28 cellular contexts compared by ENCODE assay signal in the genomic region with DNA sequence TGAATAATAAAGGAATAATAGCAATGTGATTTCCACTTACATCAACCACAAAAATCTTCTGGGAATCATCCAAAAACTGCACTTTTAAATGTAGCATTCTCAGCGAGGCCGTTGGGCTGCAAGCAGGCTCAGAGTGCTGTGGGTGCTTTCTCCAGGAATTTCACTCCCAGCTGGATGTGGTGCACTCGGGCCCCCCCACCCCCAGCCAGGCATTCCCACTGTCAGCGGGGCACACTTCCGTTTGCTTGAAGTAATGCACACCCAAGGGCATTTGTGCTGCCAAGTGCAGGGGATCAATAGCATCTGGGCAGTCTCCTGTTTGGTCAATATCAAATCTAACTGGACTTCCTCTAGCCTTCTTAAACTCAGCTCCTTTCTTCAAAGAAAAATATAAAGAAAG. TPM values are rescaled to one million over a fixed set of nuclear protein-coding genes. Genes with fewer than 3 reads are reported as not detected.
A peak's percentile ranks its signal among the peaks of the same experiment; 100 is the strongest.
DNase-seq lines count a peak whose midpoint lies in the region; ATAC-seq and TF ChIP-seq lines count a peak whose summit lies in the region.
"Had no signal": no experiment of that assay in that cellular context is flagged by ENCODE, and none has a peak within 500 bp of the region (broad histone marks: within the 10 kb centered on the region; RNA-seq: fewer than 3 reads in every experiment).

TSS of gene FRMD7 (minus strand) at position 273 of the 400 bp plus-strand sequence. CDS start at position 97, 176 bp downstream.

- intact Hi-C loops in activated CD4-positive, alpha-beta T cell treated with anti-CD3 and anti-CD28 coated beads for 36 hours (cut with DNase I, micrococcal nuclease), result no loop called here
- intact Hi-C loops in esophagus squamous epithelium (cut with DNase I), result no loop called here

- POLR2A ChIA-PET in activated CD4-positive, alpha-beta T cell treated with anti-CD3 and anti-CD28 coated beads for 36 hours (lab: Charles Lee), result no interaction called here

- TF ChIP-seq POLR2A in esophagus squamous epithelium (IDR thresholded peaks at IDR 0.05), result no peak

- H3K4me1 ChIP-seq in esophagus squamous epithelium, result no peaks in the 10 kb centered on the region
- H3K4me1 ChIP-seq: esophagus muscularis mucosa had no signal

- ATAC-seq in activated CD4-positive, alpha-beta T cell treated with anti-CD3 and anti-CD28 coated beads for 36 hours, result no peak
- ATAC-seq: activated T-helper 17 cell treated with anti-CD3 and anti-CD28 coated beads, Interleukin-2, amount 50 U/mL, for 72 hours; stimulated activated effector memory CD8-positive, alpha-beta T cell treated with anti-CD3 and anti-CD28 coated beads, Interleukin-12 subunit alpha, Interleukin-12 subunit beta, amount 100 ng/mL, for 72 hours had no signal

- H3K36me3 Mint-ChIP-seq in glutamatergic neuron (ENCODE audit: unreplicated experiment) (no peaks in the 10 kb centered on the region), osteocyte (ENCODE audit: unreplicated experiment) (no peaks in the 10 kb centered on the region)
- H3K36me3 Mint-ChIP-seq in activated CD4-positive, alpha-beta T cell treated with anti-CD3 and anti-CD28 coated beads for 36 hours (ENCODE audit: low read depth), result no peaks in the 10 kb centered on the region
- H3K36me3 Mint-ChIP-seq: activated naive CD8-positive, alpha-beta T cell; stimulated activated effector memory CD8-positive, alpha-beta T cell treated with anti-CD3 and anti-CD28 coated beads, Interleukin-12 subunit alpha, Interleukin-12 subunit beta, amount 100 ng/mL, for 72 hours had no signal

- H3K27me3 Mint-ChIP-seq in glutamatergic neuron (ENCODE audit: unreplicated experiment) (no peaks in the 10 kb centered on the region), osteocyte (ENCODE audit: unreplicated experiment) (no peaks in the 10 kb centered on the region)
- H3K27me3 Mint-ChIP-seq in activated CD4-positive, alpha-beta T cell treated with anti-CD3 and anti-CD28 coated beads for 36 hours, result peaks cover 4% of the 10 kb centered on the region
- H3K27me3 Mint-ChIP-seq: activated naive CD8-positive, alpha-beta T cell; activated T-helper 17 cell treated with anti-CD3 and anti-CD28 coated beads, Interleukin-2, amount 50 U/mL, for 72 hours had no signal

- DNase-seq in ELF-1 (ENCODE audit: low read depth, low spot score), result peak; percentile 42
- peak; percentile 3 for DNase-seq in amniotic epithelial cell (ENCODE audit: low read depth)
- peak; percentile 12 for DNase-seq in glutamatergic neuron
- DNase-seq in osteocyte (ENCODE audit: extremely low spot score, unreplicated experiment), result no peak
- DNase-seq in activated CD4-positive, alpha-beta T cell treated with anti-CD3 and anti-CD28 coated beads for 36 hours, result no peak
- no peak for DNase-seq in esophagus squamous epithelium (lab: John Stamatoyannopoulos, UW)
- DNase-seq in SK-N-DZ (ENCODE audit: low spot score), result no peak
- DNase-seq in NCI-H748 (lab: John Stamatoyannopoulos, UW; ENCODE audit: unreplicated experiment), result no peak
- DNase-seq: activated CD4-positive, alpha-beta T cell treated with anti-CD3 and anti-CD28 coated beads, Interleukin-2, amount 50 U/mL, for 1 hour; COR-L47; DMS79; H9; mammary epithelial cell; NCI-H2171; NCI-H524 treated with DMSO at 0.1 percent for 48 hours; occipital lobe; stimulated activated CD4-positive, alpha-beta T cell treated with anti-CD3 and anti-CD28 coated beads, Interleukin-2, amount 100 ng/mL, for 48 hours; substantia nigra had no signal

- H3K36me3 ChIP-seq in esophagus squamous epithelium, result no peaks in the 10 kb centered on the region
- H3K36me3 ChIP-seq: esophagus muscularis mucosa had no signal

- H3K9me3 Mint-ChIP-seq in glutamatergic neuron (ENCODE audit: unreplicated experiment) (no peaks in the 10 kb centered on the region), osteocyte (ENCODE audit: unreplicated experiment) (no peaks in the 10 kb centered on the region)
- H3K9me3 Mint-ChIP-seq in activated CD4-positive, alpha-beta T cell treated with anti-CD3 and anti-CD28 coated beads for 36 hours (ENCODE audit: low read depth), result no peaks in the 10 kb centered on the region
- H3K9me3 Mint-ChIP-seq: stimulated activated effector memory CD8-positive, alpha-beta T cell treated with anti-CD3 and anti-CD28 coated beads, Interleukin-12 subunit alpha, Interleukin-12 subunit beta, amount 100 ng/mL, for 72 hours had no signal

- no peak within 1 kb of the TSS for H3K27ac Mint-ChIP-seq in glutamatergic neuron (ENCODE audit: unreplicated experiment)
- peak within 1 kb of the TSS; percentile 85 for H3K27ac Mint-ChIP-seq in osteocyte (ENCODE audit: unreplicated experiment)
- H3K27ac Mint-ChIP-seq in activated CD4-positive, alpha-beta T cell treated with anti-CD3 and anti-CD28 coated beads for 36 hours, result no peak within 1 kb of the TSS
- H3K27ac Mint-ChIP-seq: activated naive CD8-positive, alpha-beta T cell; activated T-helper 17 cell treated with anti-CD3 and anti-CD28 coated beads, Interleukin-2, amount 50 U/mL, for 72 hours; H9; stimulated activated effector memory CD8-positive, alpha-beta T cell treated with anti-CD3 and anti-CD28 coated beads, Interleukin-12 subunit alpha, Interleukin-12 subunit beta, amount 100 ng/mL, for 72 hours had no signal

- WGBS in esophagus squamous epithelium, 2 donors, result 11 to 52% methylated on average over 1 to 3 of the region's 5 CpGs

- peaks cover 0 to 3% (median 1%) of the 10 kb centered on the region in 4 donors for H3K27me3 ChIP-seq in esophagus squamous epithelium
- H3K27me3 ChIP-seq: esophagus muscularis mucosa had no signal

- no peaks in the 10 kb centered on the region for H3K9me3 ChIP-seq in esophagus squamous epithelium
- H3K9me3 ChIP-seq: esophagus muscularis mucosa had no signal

- no peak within 1 kb of the TSS for H3K4me3 Mint-ChIP-seq in glutamatergic neuron (ENCODE audit: unreplicated experiment)
- peak within 1 kb of the TSS; percentile 56 for H3K4me3 Mint-ChIP-seq in osteocyte (ENCODE audit: unreplicated experiment)
- H3K4me3 Mint-ChIP-seq in activated CD4-positive, alpha-beta T cell treated with anti-CD3 and anti-CD28 coated beads for 36 hours, result no peak within 1 kb of the TSS
- H3K4me3 Mint-ChIP-seq: activated naive CD8-positive, alpha-beta T cell; activated T-helper 17 cell treated with anti-CD3 and anti-CD28 coated beads, Interleukin-2, amount 50 U/mL, for 72 hours; H9; stimulated activated effector memory CD8-positive, alpha-beta T cell treated with anti-CD3 and anti-CD28 coated beads, Interleukin-12 subunit alpha, Interleukin-12 subunit beta, amount 100 ng/mL, for 72 hours had no signal

- CTCF ChIA-PET in activated CD4-positive, alpha-beta T cell treated with anti-CD3 and anti-CD28 coated beads for 36 hours (lab: Charles Lee), result no interaction called here

- H3K27ac ChIP-seq in esophagus squamous epithelium, result no peak within 1 kb of the TSS
- H3K27ac ChIP-seq: esophagus muscularis mucosa, KMS-11, VCaP had no signal

- H3K4me1 Mint-ChIP-seq in glutamatergic neuron (ENCODE audit: low read depth, unreplicated experiment) (no peaks in the 10 kb centered on the region), osteocyte (ENCODE audit: unreplicated experiment) (peaks cover 42% of the 10 kb centered on the region)
- H3K4me1 Mint-ChIP-seq in activated CD4-positive, alpha-beta T cell treated with anti-CD3 and anti-CD28 coated beads for 36 hours, result no peaks in the 10 kb centered on the region
- H3K4me1 Mint-ChIP-seq: activated T-helper 17 cell treated with anti-CD3 and anti-CD28 coated beads, Interleukin-2, amount 50 U/mL, for 72 hours; stimulated activated effector memory CD8-positive, alpha-beta T cell treated with anti-CD3 and anti-CD28 coated beads, Interleukin-12 subunit alpha, Interleukin-12 subunit beta, amount 100 ng/mL, for 72 hours had no signal

- TF ChIP-seq CTCF in glutamatergic neuron (IDR thresholded peaks at IDR 0.05; ENCODE audit: partially characterized antibody, unreplicated experiment), result no peak
- no peak for TF ChIP-seq CTCF in osteocyte (IDR thresholded peaks at IDR 0.05)
- TF ChIP-seq CTCF in esophagus squamous epithelium (IDR thresholded peaks at IDR 0.05), result no peak

- no peak within 1 kb of the TSS for H3K4me3 ChIP-seq in esophagus squamous epithelium
- H3K4me3 ChIP-seq: esophagus muscularis mucosa, smooth muscle cell had no signal

RNA-seq across cellular contexts. Expression of gene FRMD7, which starts in this region (rescaled TPM):
- total RNA-seq in glutamatergic neuron (ENCODE audit: unreplicated experiment), result not detected
- total RNA-seq in osteocyte, result 0.30 and 0.44 TPM in 2 replicates
- total RNA-seq in activated CD4-positive, alpha-beta T cell treated with anti-CD3 and anti-CD28 coated beads for 36 hours, result not detected
- total RNA-seq in esophagus squamous epithelium, result not detected
- not detected in 2 replicates for polyA plus RNA-seq in SK-N-DZ (2014; cell fraction: cytosol; rRNA removed)
- not detected in 2 replicates for polyA plus RNA-seq in SK-N-DZ (2014; cell fraction: nucleus; rRNA removed)
- total RNA-seq: activated T-helper 17 cell treated with anti-CD3 and anti-CD28 coated beads, Interleukin-2, amount 50 U/mL, for 72 hours; esophagus muscularis mucosa; H9; occipital lobe; smooth muscle cell; T-helper 2 cell treated with Interferon-gamma antibody and Interleukin-4, amounts not matched to agents 100 ng/mL and 5 ng/mL, for 36 hours had no signal
- polyA plus RNA-seq: BJ, mammary epithelial cell, smooth muscle cell, urinary bladder had no signal

Comparison
In these comparisons a context has a peak if more than half of its experiments do, and no peak if none do; other contexts are left out.
1. Peak in DNase-seq in glutamatergic neuron; RNA of the gene not detected or under 1 TPM.
2. DNase-seq: peak in ELF-1 (single experiment) and amniotic epithelial cell (single experiment); none in osteocyte (single experiment), activated CD4-positive, alpha-beta T cell treated with anti-CD3 and anti-CD28 coated beads for 36 hours (single experiment), esophagus squamous epithelium (single experiment), SK-N-DZ (single experiment) and NCI-H748 (single experiment).